ENCODE assay signal across 32 cellular contexts in the genomic region with DNA sequence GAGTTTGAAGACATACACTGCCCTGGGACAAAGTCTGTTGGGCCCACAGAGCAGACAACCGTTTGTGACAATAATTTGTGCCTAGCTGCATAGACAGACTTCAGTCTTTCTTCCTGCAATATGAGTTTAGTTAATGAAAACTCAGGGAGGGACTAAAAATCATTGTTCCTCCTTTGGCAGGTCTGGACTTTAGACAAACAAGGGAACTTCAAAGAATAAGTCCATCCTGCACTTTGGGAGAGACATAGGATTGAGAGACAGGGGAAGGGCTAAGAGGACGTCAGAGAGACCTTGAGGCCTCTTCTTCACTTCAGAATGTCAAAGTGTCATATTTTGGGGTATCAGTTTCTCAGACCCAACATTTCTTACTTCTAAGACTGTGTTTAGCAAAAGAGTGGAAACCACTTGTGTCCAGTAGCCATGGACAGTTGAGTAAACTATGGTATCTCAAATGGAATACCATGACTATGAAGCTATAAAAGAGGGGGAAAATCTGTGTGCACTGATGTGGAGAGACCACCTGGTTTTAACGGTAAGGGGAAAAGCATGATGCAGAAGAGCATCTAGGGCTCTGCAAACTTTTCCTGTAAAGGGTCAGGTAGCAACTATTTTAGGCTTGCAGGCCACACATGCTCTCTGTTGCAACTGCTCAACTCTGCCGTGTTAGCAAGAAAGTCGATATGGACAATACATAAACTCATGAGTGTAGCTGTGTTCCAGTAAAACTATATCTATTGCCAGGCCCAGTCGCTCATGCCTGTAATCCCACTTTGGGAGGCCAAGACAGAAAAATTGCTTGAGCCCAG.
"Had no signal": no experiment of that assay in that cellular context is flagged by ENCODE, and none has a peak within 500 bp of the region (broad histone marks: within the 10 kb centered on the region; RNA-seq: fewer than 3 reads in every experiment).

No MANE protein-coding gene starts in this region.

- H3K4me1 ChIP-seq: adrenal gland, body of pancreas, breast epithelium had no signal

- H3K36me3 ChIP-seq: adrenal gland, brain microvascular endothelial cell, breast epithelium had no signal

- DNase-seq: activated B cell treated with CpG ODN at 0.5 μM for 24 hours; activated CD4-positive, alpha-beta memory T cell treated with anti-CD3 and anti-CD28 coated beads for 36 hours; activated CD4-positive, alpha-beta T cell treated with anti-CD3 and anti-CD28 coated beads for 4 hours; activated CD4-positive, alpha-beta T cell treated with anti-CD3 and anti-CD28 coated beads, Interleukin-2, amount 10 ng/mL, durations not matched to agents 24 days and 14 days; activated CD4-positive, alpha-beta T cell treated with anti-CD3 and anti-CD28 coated beads, Interleukin-2, amount 50 U/mL, for 1 hour; activated CD4-positive, alpha-beta T cell treated with anti-CD3 and anti-CD28 coated beads, Interleukin-2, amount 50 U/mL, for 4 hours; activated CD4-positive, CD25-positive, alpha-beta regulatory T cell treated with anti-CD3 and anti-CD28 coated beads, Interleukin-2, amount 50 U/mL, for 72 hours; activated CD8-positive, alpha-beta memory T cell treated with anti-CD3 and anti-CD28 coated beads, Interleukin-2, amount 50 U/mL, for 4 hours; activated CD8-positive, alpha-beta T cell treated with anti-CD3 and anti-CD28 coated beads for 36 hours; activated effector memory CD4-positive, alpha-beta T cell treated with anti-CD3 and anti-CD28 coated beads, Interleukin-2, amount 50 U/mL, for 16 hours; activated gamma-delta T cell treated with Interleukin-2 at 50 U/mL for 16 hours; activated naive CD4-positive, alpha-beta T cell; activated naive CD4-positive, alpha-beta T cell treated with anti-CD3 and anti-CD28 coated beads for 36 hours; activated naive CD4-positive, alpha-beta T cell treated with anti-CD3 and anti-CD28 coated beads, Interleukin-2, amount 50 U/mL, for 16 hours; activated naive CD8-positive, alpha-beta T cell treated with anti-CD3 and anti-CD28 coated beads for 36 hours; activated T-cell treated with anti-CD3 and anti-CD28 coated beads for 4 hours; activated T-cell treated with anti-CD3 and anti-CD28 coated beads, Interleukin-2, amount 50 U/mL, for 1 hour; activated T-cell treated with anti-CD3 and anti-CD28 coated beads, Interleukin-2, amount 50 U/mL, for 4 hours; activated T-cell treated with anti-CD3 and anti-CD28 coated beads, Interleukin-2, amount 50 U/mL, for 72 hours; adrenal gland; amniotic stem cell; aorta; body of pancreas; brain microvascular endothelial cell; central memory CD4-positive, alpha-beta T cell; T-helper 1 cell; T-helper 2 cell; T-helper 9 cell had no signal

- H3K9me3 ChIP-seq: adrenal gland, body of pancreas had no signal

- ATAC-seq: activated CD8-positive, alpha-beta T cell treated with anti-CD3 and anti-CD28 coated beads for 36 hours; activated naive CD4-positive, alpha-beta T cell treated with anti-CD3 and anti-CD28 coated beads, Interleukin-2, amount 50 U/mL, for 72 hours; activated T-cell treated with anti-CD3 and anti-CD28 coated beads, Interleukin-2, amount 50 U/mL, for 4 hours; activated T-cell treated with anti-CD3 and anti-CD28 coated beads, Interleukin-2, amount 50 U/mL, for 72 hours; activated T-helper 17 cell treated with anti-CD3 and anti-CD28 coated beads, Interleukin-2, amount 50 U/mL, for 72 hours; body of pancreas had no signal

- H3K4me3 ChIP-seq: adrenal gland, body of pancreas, breast epithelium had no signal

- H3K27me3 ChIP-seq: adrenal gland, body of pancreas, brain microvascular endothelial cell, breast epithelium had no signal

- H3K27ac ChIP-seq: adrenal gland, body of pancreas, brain microvascular endothelial cell, breast epithelium, VCaP had no signal
